In genomic region chr11:21753244-21753767, GRCh38 we compare ENCODE assay signal across 8 cellular contexts.
DNase-seq lines count a peak whose midpoint lies in the region; ATAC-seq, FAIRE-seq and TF ChIP-seq lines count a peak whose summit lies in the region.
"Not testable (repeated sequence)": the region's sequence is repeated elsewhere in the genome, so short reads cannot be mapped to it uniquely, and the experiment has no call there.

No MANE protein-coding gene starts in this region.

- not testable (repeated sequence) for H2BK5ac ChIP-seq in H1 (ENCODE audit: low read depth, low read length)

- not testable (repeated sequence) for ATAC-seq in DND-41 (ENCODE audit: insufficient read depth, low read depth); GM23338; stimulated activated memory B cell treated with anti-CD40 and anti-IgM and Interleukin-4, amounts not matched to agents 10 μg/mL and 1 μg/mL and 100 μg/mL, for 72 hours

- not testable (repeated sequence) for H3K27me3 ChIP-seq in DND-41 (ENCODE audit: insufficient read depth, low read length, poor library complexity); GM23338 (ENCODE audit: insufficient read depth); KMS-11 (ENCODE audit: insufficient read depth, low read depth); H1 (replicated peaks in 1 of 4; ENCODE audit: control insufficient read depth in 3 of 4, extremely low read depth in 1 of 4, insufficient read depth in 3 of 4, low read length in 3 of 4)

- H3K4me2 ChIP-seq in DND-41 (ENCODE audit: insufficient read depth, low read length) (peak overlapping the region; percentile 65; the same call in 1 of the 2 replicates), KMS-11 (peak overlapping the region; percentile 54), H1 (ENCODE audit: insufficient read depth in 1 of 2, low read depth in 2 of 2, low read length in 2 of 2) (peak overlapping the region in 1 of 2 experiments; percentile 19; a peak in 1 of 4 replicates)
- not testable (repeated sequence) for H3K4me2 ChIP-seq in GM23338

- H3K27me3 Mint-ChIP-seq in GM23338 (ENCODE audit: insufficient read depth, low read depth, poor library complexity); activated CD4-positive, alpha-beta T cell treated with anti-CD3 and anti-CD28 coated beads, Interleukin-2, amount 10 ng/mL, durations not matched to agents 24 days and 14 days; activated T-helper 2 cell treated with anti-CD3 and anti-CD28 coated beads, Interferon-gamma antibody, Interleukin-2, Interleukin-4, amounts not matched to agents 10 μg/mL and 5 μg/mL and 100 μg/mL, durations not matched to agents 14 hours and 24 hours and 36 hours (ENCODE audit: low read depth); stimulated activated memory B cell treated with anti-CD40 and anti-IgM and Interleukin-4, amounts not matched to agents 10 μg/mL and 1 μg/mL and 100 μg/mL, for 72 hours: not testable (repeated sequence)

- not testable (repeated sequence) for H4K91ac ChIP-seq in H1 (replicated peaks; ENCODE audit: insufficient read length, low read length)

- H2AK5ac ChIP-seq in H1 (ENCODE audit: low read depth, low read length), result not testable (repeated sequence)

- H3K23ac ChIP-seq in H1 (ENCODE audit: insufficient read length), result not testable (repeated sequence)

- not testable (repeated sequence) for H3K79me1 ChIP-seq in H1 (ENCODE audit: low read depth, low read length)

- not testable (repeated sequence) for H3K27ac Mint-ChIP-seq in GM23338; activated CD4-positive, alpha-beta T cell treated with anti-CD3 and anti-CD28 coated beads, Interleukin-2, amount 10 ng/mL, durations not matched to agents 24 days and 14 days; activated T-helper 2 cell treated with anti-CD3 and anti-CD28 coated beads, Interferon-gamma antibody, Interleukin-2, Interleukin-4, amounts not matched to agents 10 μg/mL and 5 μg/mL and 100 μg/mL, durations not matched to agents 14 hours and 24 hours and 36 hours; stimulated activated memory B cell treated with anti-CD40 and anti-IgM and Interleukin-4, amounts not matched to agents 10 μg/mL and 1 μg/mL and 100 μg/mL, for 72 hours

- H2BK120ac ChIP-seq in H1 (replicated peaks; ENCODE audit: low read depth, low read length), result not testable (repeated sequence)

- H3K79me2 ChIP-seq in DND-41 (ENCODE audit: insufficient read depth, low read length); GM23338 (replicated peaks; ENCODE audit: insufficient read depth); KMS-11 (ENCODE audit: insufficient read depth, low read depth); H1 (ENCODE audit: control insufficient read depth in 1 of 2, insufficient read depth in 2 of 2, low read length in 2 of 2): not testable (repeated sequence)

- H3K9ac ChIP-seq in DND-41 (ENCODE audit: low read depth, low read length); H1 (replicated peaks in 1 of 4; ENCODE audit: extremely low read depth in 1 of 4, low read depth in 3 of 4, low read length in 3 of 4): not testable (repeated sequence)
- peak overlapping the region; percentile 68 for H3K9ac ChIP-seq in KMS-11

- H2BK20ac ChIP-seq in H1 (ENCODE audit: low read length), result not testable (repeated sequence)

- H4K5ac ChIP-seq in H1 (ENCODE audit: insufficient read length, low read depth, low read length), result not testable (repeated sequence)

- H3K56ac ChIP-seq in H1 (replicated peaks; ENCODE audit: insufficient read length, low read depth, low read length), result not testable (repeated sequence)

- H3K36me3 Mint-ChIP-seq in GM23338 (ENCODE audit: low read depth); activated CD4-positive, alpha-beta T cell treated with anti-CD3 and anti-CD28 coated beads, Interleukin-2, amount 10 ng/mL, durations not matched to agents 24 days and 14 days (ENCODE audit: low read depth); activated T-helper 2 cell treated with anti-CD3 and anti-CD28 coated beads, Interferon-gamma antibody, Interleukin-2, Interleukin-4, amounts not matched to agents 10 μg/mL and 5 μg/mL and 100 μg/mL, durations not matched to agents 14 hours and 24 hours and 36 hours (ENCODE audit: low read depth); stimulated activated memory B cell treated with anti-CD40 and anti-IgM and Interleukin-4, amounts not matched to agents 10 μg/mL and 1 μg/mL and 100 μg/mL, for 72 hours: not testable (repeated sequence)

- H3K9me3 ChIP-seq in DND-41 (ENCODE audit: insufficient read depth, low read length, severe bottlenecking); H1 (ENCODE audit: insufficient read depth in 2 of 2, low read depth in 1 of 2, low read length in 1 of 2): not testable (repeated sequence)

- CTCF ChIA-PET in H1 (lab: Charles Lee; ENCODE audit: partially characterized antibody), result not testable (repeated sequence)

- H3F3A ChIP-seq in GM23338 (replicated peaks; ENCODE audit: low read depth), result not testable (repeated sequence)

- not testable (repeated sequence) for FAIRE-seq in H1 (lab: Jason Lieb, UNC)

- H2BK15ac ChIP-seq in H1 (ENCODE audit: low read length), result not testable (repeated sequence)

- WGBS in H1 (ENCODE audit: extremely low coverage in 1 of 2, insufficient coverage in 1 of 2, insufficient read length in 1 of 2, insufficient replicate concordance in 2 of 2, low coverage in 1 of 2, low lambda C conversion rate in 2 of 2, missing lambda C conversion rate in 1 of 2), 2 experiments, result 91% methylated on average over 14 of the region's 37 CpGs; no CpG with 5 or more reads in 1 of the 2 experiments

- H3K4me3 Mint-ChIP-seq in GM23338, result not testable (repeated sequence)
- H3K4me3 Mint-ChIP-seq in activated CD4-positive, alpha-beta T cell treated with anti-CD3 and anti-CD28 coated beads, Interleukin-2, amount 10 ng/mL, durations not matched to agents 24 days and 14 days, result peak overlapping the region; percentile 37
- peak overlapping the region; percentile 49 for H3K4me3 Mint-ChIP-seq in activated T-helper 2 cell treated with anti-CD3 and anti-CD28 coated beads, Interferon-gamma antibody, Interleukin-2, Interleukin-4, amounts not matched to agents 10 μg/mL and 5 μg/mL and 100 μg/mL, durations not matched to agents 14 hours and 24 hours and 36 hours (ENCODE audit: low read depth)
- H3K4me3 Mint-ChIP-seq in stimulated activated memory B cell treated with anti-CD40 and anti-IgM and Interleukin-4, amounts not matched to agents 10 μg/mL and 1 μg/mL and 100 μg/mL, for 72 hours, result peak overlapping the region; percentile 29

- peaks cover 12% of the 10 kb centered on the region; the same call in 2 of the 3 replicates for H3K9me3 Mint-ChIP-seq in GM23338
- H3K9me3 Mint-ChIP-seq in activated CD4-positive, alpha-beta T cell treated with anti-CD3 and anti-CD28 coated beads, Interleukin-2, amount 10 ng/mL, durations not matched to agents 24 days and 14 days; stimulated activated memory B cell treated with anti-CD40 and anti-IgM and Interleukin-4, amounts not matched to agents 10 μg/mL and 1 μg/mL and 100 μg/mL, for 72 hours: not testable (repeated sequence)
- H3K9me3 Mint-ChIP-seq in activated T-helper 2 cell treated with anti-CD3 and anti-CD28 coated beads, Interferon-gamma antibody, Interleukin-2, Interleukin-4, amounts not matched to agents 10 μg/mL and 5 μg/mL and 100 μg/mL, durations not matched to agents 14 hours and 24 hours and 36 hours, result peaks cover 11% of the 10 kb centered on the region

- H3K9me2 ChIP-seq in GM23338 (ENCODE audit: insufficient read depth), result not testable (repeated sequence)

- not testable (repeated sequence) for H3K23me2 ChIP-seq in H1 (ENCODE audit: low read depth, low read length)

- H2AFZ ChIP-seq in DND-41 (ENCODE audit: low read depth, low read length); H1 (ENCODE audit: low read length): not testable (repeated sequence)
- H2AFZ ChIP-seq in GM23338 (peak overlapping the region; percentile 83; the same call in 1 of the 2 replicates), KMS-11 (ENCODE audit: low read depth) (peak overlapping the region; percentile 47; the same call in 1 of the 2 replicates)

- not testable (repeated sequence) for H2BK12ac ChIP-seq in H1 (ENCODE audit: low read depth, low read length)

- H3K27ac ChIP-seq in DND-41 (ENCODE audit: low read length), result peak overlapping the region; percentile 82
- not testable (repeated sequence) for H3K27ac ChIP-seq in GM23338 (ENCODE audit: low read depth); H1 (ENCODE audit: low read depth, low read length)
- H3K27ac ChIP-seq in KMS-11, result peak overlapping the region; percentile 59

- TF ChIP-seq EP300 in H1 (IDR thresholded peaks at IDR 0.05; ENCODE audit: borderline replicate concordance in 1 of 2, low read depth in 2 of 2, low read length in 2 of 2), result not testable (repeated sequence)

- not testable (repeated sequence) for TF ChIP-seq CTCF in DND-41 (IDR thresholded peaks at IDR 0.05; ENCODE audit: borderline replicate concordance, extremely low read depth, low read length, poor library complexity, severe bottlenecking); GM23338 (conservative IDR thresholded peaks at IDR 0.05; ENCODE audit: low read depth in 2 of 2); KMS-11 (conservative IDR thresholded peaks at IDR 0.05; ENCODE audit: low read depth, low read length); H1 (IDR thresholded peaks at IDR 0.05; ENCODE audit: control extremely low read depth in 1 of 3, insufficient read depth in 1 of 3, low read depth in 1 of 3, low read length in 3 of 3)

- intact Hi-C loops in activated CD4-positive, alpha-beta T cell treated with anti-CD3 and anti-CD28 coated beads, Interleukin-2, amount 10 ng/mL, durations not matched to agents 24 days and 14 days (cut with micrococcal nuclease); activated T-helper 2 cell treated with anti-CD3 and anti-CD28 coated beads, Interferon-gamma antibody, Interleukin-2, Interleukin-4, amounts not matched to agents 10 μg/mL and 5 μg/mL and 100 μg/mL, durations not matched to agents 14 hours and 24 hours and 36 hours (cut with micrococcal nuclease): not testable (repeated sequence)

- not testable (repeated sequence) for H3K4me1 Mint-ChIP-seq in GM23338; activated CD4-positive, alpha-beta T cell treated with anti-CD3 and anti-CD28 coated beads, Interleukin-2, amount 10 ng/mL, durations not matched to agents 24 days and 14 days; activated T-helper 2 cell treated with anti-CD3 and anti-CD28 coated beads, Interferon-gamma antibody, Interleukin-2, Interleukin-4, amounts not matched to agents 10 μg/mL and 5 μg/mL and 100 μg/mL, durations not matched to agents 14 hours and 24 hours and 36 hours (ENCODE audit: low read depth); stimulated activated memory B cell treated with anti-CD40 and anti-IgM and Interleukin-4, amounts not matched to agents 10 μg/mL and 1 μg/mL and 100 μg/mL, for 72 hours

- H3K4me3 ChIP-seq in DND-41 (ENCODE audit: low read depth in 1 of 2, low read length in 2 of 2) (peak overlapping the region in 1 of 2 experiments; percentile 57; a peak in 2 of 4 replicates), GM23338 (peak overlapping the region; percentile 32; the same call in 1 of the 2 replicates), H1 (ENCODE audit: extremely low read depth in 1 of 4, insufficient read depth in 2 of 4, low read depth in 3 of 4, low read length in 4 of 4) (peak overlapping the region in 1 of 4 experiments; percentile 17; a peak in 1 of 8 replicates)
- not testable (repeated sequence) for H3K4me3 ChIP-seq in KMS-11 (IDR thresholded peaks at IDR 0.05; ENCODE audit: insufficient read depth, low read depth, low read length)

- H3K4me1 ChIP-seq in DND-41 (ENCODE audit: insufficient read depth, low read length) (peaks cover 25% of the 10 kb centered on the region), KMS-11 (ENCODE audit: low read depth, poor library complexity, severe bottlenecking) (peaks cover 12% of the 10 kb centered on the region)
- not testable (repeated sequence) for H3K4me1 ChIP-seq in GM23338 (ENCODE audit: insufficient read depth); H1 (replicated peaks in 1 of 4; ENCODE audit: control insufficient read depth in 3 of 4, insufficient read depth in 4 of 4, low read length in 3 of 4)

- H3K18ac ChIP-seq in H1 (ENCODE audit: extremely low read depth, low read length), result not testable (repeated sequence)

- not testable (repeated sequence) for TF ChIP-seq POLR2A in H1 (IDR thresholded peaks at IDR 0.05; ENCODE audit: control extremely low read depth in 1 of 2, low read depth in 2 of 2, low read length in 2 of 2)

- not testable (repeated sequence) for H3K36me3 ChIP-seq in DND-41 (ENCODE audit: insufficient read depth, low read length); GM23338 (ENCODE audit: insufficient read depth); KMS-11 (ENCODE audit: insufficient read depth); H1 (ENCODE audit: control insufficient read depth in 2 of 4, insufficient read depth in 4 of 4, low read length in 3 of 4)

- H3K4ac ChIP-seq in H1 (replicated peaks; ENCODE audit: insufficient read length, low read depth, low read length), result not testable (repeated sequence)

- H3K14ac ChIP-seq in H1 (ENCODE audit: insufficient read length), result not testable (repeated sequence)

- DNase-seq in DND-41; GM23338 (ENCODE audit: low spot score); activated CD4-positive, alpha-beta T cell treated with anti-CD3 and anti-CD28 coated beads, Interleukin-2, amount 10 ng/mL, durations not matched to agents 24 days and 14 days; activated T-helper 2 cell treated with anti-CD3 and anti-CD28 coated beads, Interferon-gamma antibody, Interleukin-2, Interleukin-4, amounts not matched to agents 10 μg/mL and 5 μg/mL and 100 μg/mL, durations not matched to agents 14 hours and 24 hours and 36 hours (ENCODE audit: low spot score); H1 (ENCODE audit: low read depth in 1 of 2, low spot score in 2 of 2): not testable (repeated sequence)
- peak; percentile 3 for DNase-seq in NCI-H510A treated with DMSO at 0.1 percent for 48 hours (lab: John Stamatoyannopoulos, UW)

- POLR2A ChIA-PET in H1 (lab: Charles Lee; ENCODE audit: partially characterized antibody), result not testable (repeated sequence)

- H4K8ac ChIP-seq in H1 (ENCODE audit: extremely low read depth, insufficient read depth, low read length), result peak overlapping the region; percentile 51; the same call in 1 of the 2 replicates

- H4K20me1 ChIP-seq in DND-41 (ENCODE audit: insufficient read depth, low read length); GM23338 (replicated peaks; ENCODE audit: insufficient read depth); KMS-11 (ENCODE audit: insufficient read depth); H1 (replicated peaks in 1 of 2; ENCODE audit: control insufficient read depth in 1 of 2, insufficient read depth in 2 of 2, low read length in 2 of 2): not testable (repeated sequence)

- TF ChIP-seq RAD21 in H1 (IDR thresholded peaks at IDR 0.05 in 1 of 2, conservative IDR thresholded peaks at IDR 0.05 in 1 of 2; ENCODE audit: low read depth in 2 of 2, low read length in 2 of 2), result not testable (repeated sequence)
